In the genomic region with DNA sequence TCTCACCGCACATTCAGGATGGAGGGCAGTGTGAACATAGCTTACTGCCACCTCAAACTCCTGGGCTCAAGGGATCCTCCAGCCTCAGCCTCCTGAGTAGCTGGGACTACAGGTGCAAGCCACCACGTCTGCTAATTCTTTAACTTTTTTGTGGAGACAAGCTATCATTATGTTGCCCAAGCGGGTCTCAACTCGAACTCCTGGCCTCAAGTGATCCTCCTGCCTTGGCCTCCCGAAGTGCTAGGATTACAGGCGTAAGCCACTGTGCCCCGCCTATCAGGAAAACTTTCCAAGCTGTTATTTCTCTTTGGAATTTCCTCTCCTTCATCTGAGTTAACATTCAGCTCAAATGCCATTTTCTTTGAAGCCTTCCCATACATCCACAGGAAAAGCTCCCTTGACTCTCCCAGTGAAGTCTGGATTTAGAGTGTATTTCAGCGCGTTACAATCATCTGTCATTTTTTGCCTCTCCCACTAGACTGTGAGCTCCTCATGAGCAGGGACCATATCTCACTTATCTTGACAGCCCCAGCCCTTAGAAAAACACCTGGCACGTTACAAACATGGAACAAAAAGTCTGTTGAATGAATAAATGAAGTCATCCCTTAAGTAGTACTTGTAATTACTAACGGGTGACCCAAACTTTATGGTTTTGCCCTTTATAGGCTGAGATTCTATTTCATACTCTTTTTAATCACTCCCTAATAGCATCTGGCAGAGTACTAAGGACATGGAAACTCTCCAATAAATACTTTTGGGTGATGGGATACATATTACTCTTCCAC, we compare ENCODE assay signal across 2 cellular contexts.
TF ChIP-seq lines count a peak whose summit lies in the region.

No MANE protein-coding gene starts in this region.

TF ChIP-seq in SK-N-SH, 30 proteins besides CTCF, POLR2A, EP300 and RAD21 (continued from another document):
- TF ChIP-seq, protein P1, sequence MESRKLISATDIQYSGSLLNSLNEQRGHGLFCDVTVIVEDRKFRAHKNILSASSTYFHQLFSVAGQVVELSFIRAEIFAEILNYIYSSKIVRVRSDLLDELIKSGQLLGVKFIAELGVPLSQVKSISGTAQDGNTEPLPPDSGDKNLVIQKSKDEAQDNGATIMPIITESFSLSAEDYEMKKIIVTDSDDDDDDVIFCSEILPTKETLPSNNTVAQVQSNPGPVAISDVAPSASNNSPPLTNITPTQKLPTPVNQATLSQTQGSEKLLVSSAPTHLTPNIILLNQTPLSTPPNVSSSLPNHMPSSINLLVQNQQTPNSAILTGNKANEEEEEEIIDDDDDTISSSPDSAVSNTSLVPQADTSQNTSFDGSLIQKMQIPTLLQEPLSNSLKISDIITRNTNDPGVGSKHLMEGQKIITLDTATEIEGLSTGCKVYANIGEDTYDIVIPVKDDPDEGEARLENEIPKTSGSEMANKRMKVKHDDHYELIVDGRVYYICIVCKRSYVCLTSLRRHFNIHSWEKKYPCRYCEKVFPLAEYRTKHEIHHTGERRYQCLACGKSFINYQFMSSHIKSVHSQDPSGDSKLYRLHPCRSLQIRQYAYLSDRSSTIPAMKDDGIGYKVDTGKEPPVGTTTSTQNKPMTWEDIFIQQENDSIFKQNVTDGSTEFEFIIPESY (IDR thresholded peaks at IDR 0.05; ENCODE audit: borderline replicate concordance, low read depth) = no peak
- TF ChIP-seq, protein P2, sequence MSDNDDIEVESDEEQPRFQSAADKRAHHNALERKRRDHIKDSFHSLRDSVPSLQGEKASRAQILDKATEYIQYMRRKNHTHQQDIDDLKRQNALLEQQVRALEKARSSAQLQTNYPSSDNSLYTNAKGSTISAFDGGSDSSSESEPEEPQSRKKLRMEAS (IDR thresholded peaks at IDR 0.05; ENCODE audit: low read depth) = no peak
- TF ChIP-seq NFIC (IDR thresholded peaks at IDR 0.05; ENCODE audit: borderline replicate concordance) (no peak), TEAD4 (IDR thresholded peaks at IDR 0.05; ENCODE audit: borderline replicate concordance, insufficient read depth) (no peak), SMC3 (IDR thresholded peaks at IDR 0.05; ENCODE audit: low read depth, low read length) (no peak), MXI1 (IDR thresholded peaks at IDR 0.05; ENCODE audit: low read depth, low read length) (no peak), EZH2phosphoT487 (IDR thresholded peaks at IDR 0.05; ENCODE audit: borderline replicate concordance, low read depth) (no peak)

TF ChIP-seq in SK-N-SH treated with all-trans-retinoic acid at 6 μM for 48 hours, 23 proteins besides CTCF, POLR2A, EP300 and RAD21 (continued from another document):
- no peak for TF ChIP-seq CREB5 (CRISPR knock-in tag; IDR thresholded peaks at IDR 0.05; ENCODE audit: low read depth)
- TF ChIP-seq TOX (CRISPR knock-in tag; IDR thresholded peaks at IDR 0.05; ENCODE audit: borderline replicate concordance) = no peak
- no peak for TF ChIP-seq BACH2 (CRISPR knock-in tag; IDR thresholded peaks at IDR 0.05; ENCODE audit: borderline replicate concordance)
- no peak for TF ChIP-seq CSDC2 (CRISPR knock-in tag; IDR thresholded peaks at IDR 0.05)
- TF ChIP-seq, protein P3, sequence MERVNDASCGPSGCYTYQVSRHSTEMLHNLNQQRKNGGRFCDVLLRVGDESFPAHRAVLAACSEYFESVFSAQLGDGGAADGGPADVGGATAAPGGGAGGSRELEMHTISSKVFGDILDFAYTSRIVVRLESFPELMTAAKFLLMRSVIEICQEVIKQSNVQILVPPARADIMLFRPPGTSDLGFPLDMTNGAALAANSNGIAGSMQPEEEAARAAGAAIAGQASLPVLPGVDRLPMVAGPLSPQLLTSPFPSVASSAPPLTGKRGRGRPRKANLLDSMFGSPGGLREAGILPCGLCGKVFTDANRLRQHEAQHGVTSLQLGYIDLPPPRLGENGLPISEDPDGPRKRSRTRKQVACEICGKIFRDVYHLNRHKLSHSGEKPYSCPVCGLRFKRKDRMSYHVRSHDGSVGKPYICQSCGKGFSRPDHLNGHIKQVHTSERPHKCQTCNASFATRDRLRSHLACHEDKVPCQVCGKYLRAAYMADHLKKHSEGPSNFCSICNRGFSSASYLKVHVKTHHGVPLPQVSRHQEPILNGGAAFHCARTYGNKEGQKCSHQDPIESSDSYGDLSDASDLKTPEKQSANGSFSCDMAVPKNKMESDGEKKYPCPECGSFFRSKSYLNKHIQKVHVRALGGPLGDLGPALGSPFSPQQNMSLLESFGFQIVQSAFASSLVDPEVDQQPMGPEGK (CRISPR knock-in tag; IDR thresholded peaks at IDR 0.05; ENCODE audit: borderline replicate concordance) = no peak
- TF ChIP-seq OSR1 (CRISPR knock-in tag; IDR thresholded peaks at IDR 0.05) = no peak
- TF ChIP-seq SNAI2 (CRISPR knock-in tag; IDR thresholded peaks at IDR 0.05) = no peak
- no peak for TF ChIP-seq ZNF70 (CRISPR knock-in tag; IDR thresholded peaks at IDR 0.05)
- no peak for TF ChIP-seq ZNF565 (CRISPR knock-in tag; conservative IDR thresholded peaks at IDR 0.05; ENCODE audit: low read depth)
- no peak for TF ChIP-seq RARB (CRISPR knock-in tag; IDR thresholded peaks at IDR 0.05)
- no peak for TF ChIP-seq GLIS3 (CRISPR knock-in tag; IDR thresholded peaks at IDR 0.05)
- no peak for TF ChIP-seq TCF4 (CRISPR knock-in tag; IDR thresholded peaks at IDR 0.05; ENCODE audit: borderline replicate concordance)
